ENCODE assay signal across 20 cellular contexts in genomic region chr14:65331652-65332051, GRCh38.
DNase-seq lines count a peak whose midpoint lies in the region; ATAC-seq and TF ChIP-seq lines count a peak whose summit lies in the region.
"Had no signal": no experiment of that assay in that cellular context is flagged by ENCODE, and none has a peak within 500 bp of the region (broad histone marks: within the 10 kb centered on the region; RNA-seq: fewer than 3 reads in every experiment).

No MANE protein-coding gene starts in this region.

- H3K36me3 Mint-ChIP-seq in activated naive CD8-positive, alpha-beta T cell treated with anti-CD3 and anti-CD28 coated beads, Interleukin-2, amount 10 ng/mL, durations not matched to agents 7 days and 5 days, result peaks cover 15% of the 10 kb centered on the region
- peaks cover 12% of the 10 kb centered on the region for H3K36me3 Mint-ChIP-seq in activated naive CD8-positive, alpha-beta T cell treated with anti-CD3 and anti-CD28 coated beads for 36 hours
- H3K36me3 Mint-ChIP-seq in activated B cell treated with CpG ODN at 0.5 μM for 24 hours (ENCODE audit: low read depth), result no peaks in the 10 kb centered on the region
- no peaks in the 10 kb centered on the region for H3K36me3 Mint-ChIP-seq in type B pancreatic cell
- no peaks in the 10 kb centered on the region for H3K36me3 Mint-ChIP-seq in activated CD4-positive, alpha-beta memory T cell treated with anti-CD3 and anti-CD28 coated beads for 36 hours
- H3K36me3 Mint-ChIP-seq in stimulated activated naive B cell treated with anti-CD40 and anti-IgM and Interleukin-4, amounts not matched to agents 10 μg/mL and 1 μg/mL and 100 μg/mL, for 72 hours, result no peaks in the 10 kb centered on the region
- H3K36me3 Mint-ChIP-seq: CD8-positive, alpha-beta T cell had no signal

- TF ChIP-seq CTCF in IMR-90 (conservative IDR thresholded peaks at IDR 0.05; ENCODE audit: low read depth, low read length) (no peak), activated B cell treated with CpG ODN at 0.5 μM for 24 hours (IDR thresholded peaks at IDR 0.05) (no peak), type B pancreatic cell (conservative IDR thresholded peaks at IDR 0.05) (no peak)

- WGBS in IMR-90 (ENCODE audit: extremely low coverage in 2 of 2, insufficient read length in 1 of 2), 2 experiments, result no CpG with 5 or more reads among the region's 3 CpGs

- H2AFZ ChIP-seq in IMR-90 (replicated peaks; ENCODE audit: low read length, poor library complexity), result no peak overlapping the region

- no peak overlapping the region for H3K14ac ChIP-seq in IMR-90 (replicated peaks; ENCODE audit: low read depth, low read length)

- H2BK5ac ChIP-seq in IMR-90 (ENCODE audit: low read depth, low read length, poor library complexity, severe bottlenecking), result no peak overlapping the region

- no peak overlapping the region for H3K23ac ChIP-seq in IMR-90 (ENCODE audit: low read depth, low read length)

- H2BK120ac ChIP-seq in IMR-90 (ENCODE audit: low read depth, low read length), result peak overlapping the region; percentile 25; the same call in 1 of the 2 replicates

- dilution Hi-C loops in IMR-90 (cut with HindIII; ENCODE audit: low sequenced_read_pairs, unreplicated experiment), result no loop called here

- no peak for TF ChIP-seq RAD21 in IMR-90 (IDR thresholded peaks at IDR 0.05; ENCODE audit: low read length)

- H3K9ac ChIP-seq in IMR-90 (ENCODE audit: low read depth, low read length), result no peak overlapping the region

- in situ Hi-C loops in IMR-90 (cut with MboI; ENCODE audit: low sequenced_read_pairs), result no loop called here

- CTCF ChIA-PET in IMR-90 (lab: Yijun Ruan, JAX) (no interaction called here), activated B cell treated with CpG ODN at 0.5 μM for 24 hours (lab: Charles Lee) (interaction anchor here (1.3 to 1.4 kb wide), 2 partner anchors 82 to 162 kb away, joined by 3 read pairs; no protein-coding TSS in a partner anchor)
- CTCF ChIA-PET in activated CD4-positive, alpha-beta memory T cell treated with anti-CD3 and anti-CD28 coated beads for 36 hours (lab: Charles Lee), result no interaction called here

- H3K9me1 ChIP-seq in IMR-90 (ENCODE audit: insufficient read depth, low read length), result peaks cover 25% of the 10 kb centered on the region

- no peaks in the 10 kb centered on the region for H3K27me3 Mint-ChIP-seq in activated naive CD8-positive, alpha-beta T cell treated with anti-CD3 and anti-CD28 coated beads, Interleukin-2, amount 10 ng/mL, durations not matched to agents 7 days and 5 days
- H3K27me3 Mint-ChIP-seq in activated naive CD8-positive, alpha-beta T cell treated with anti-CD3 and anti-CD28 coated beads for 36 hours, result no peaks in the 10 kb centered on the region
- no peaks in the 10 kb centered on the region for H3K27me3 Mint-ChIP-seq in activated B cell treated with CpG ODN at 0.5 μM for 24 hours
- no peaks in the 10 kb centered on the region for H3K27me3 Mint-ChIP-seq in type B pancreatic cell
- H3K27me3 Mint-ChIP-seq in activated CD4-positive, alpha-beta memory T cell treated with anti-CD3 and anti-CD28 coated beads for 36 hours, result no peaks in the 10 kb centered on the region
- H3K27me3 Mint-ChIP-seq in stimulated activated naive B cell treated with anti-CD40 and anti-IgM and Interleukin-4, amounts not matched to agents 10 μg/mL and 1 μg/mL and 100 μg/mL, for 72 hours, result no peaks in the 10 kb centered on the region

- no peak overlapping the region for H2AK9ac ChIP-seq in IMR-90 (replicated peaks; ENCODE audit: low read depth, low read length, poor library complexity)

- H3K79me1 ChIP-seq in IMR-90 (ENCODE audit: low read depth in 1 of 2, low read length in 2 of 2), result no peaks in the 10 kb centered on the region

- no peak overlapping the region for H4K91ac ChIP-seq in IMR-90 (ENCODE audit: insufficient read depth, low read depth, low read length)

- no peak for DNase-seq in activated naive CD8-positive, alpha-beta T cell treated with anti-CD3 and anti-CD28 coated beads, Interleukin-2, amount 10 ng/mL, durations not matched to agents 7 days and 5 days
- DNase-seq in activated naive CD8-positive, alpha-beta T cell treated with anti-CD3 and anti-CD28 coated beads for 36 hours, result no peak
- no peak for DNase-seq in IMR-90
- DNase-seq in activated B cell treated with CpG ODN at 0.5 μM for 24 hours, result no peak
- DNase-seq in type B pancreatic cell (ENCODE audit: extremely low spot score, unreplicated experiment), result no peak
- DNase-seq in NCI-H774 (lab: John Stamatoyannopoulos, UW), result no peak
- DNase-seq in activated CD4-positive, alpha-beta memory T cell treated with anti-CD3 and anti-CD28 coated beads for 36 hours, result no peak
- no peak for DNase-seq in stimulated activated naive B cell treated with anti-CD40 and anti-IgM and Interleukin-4, amounts not matched to agents 10 μg/mL and 1 μg/mL and 100 μg/mL, for 72 hours
- DNase-seq: CD8-positive, alpha-beta T cell; DMS 273 treated with DMSO at 0.1 percent for 48 hours; DMS79 treated with DMSO at 0.1 percent for 48 hours; KBM-7; MG63; NCI-H2029; NCI-H526 treated with DMSO at 0.1 percent for 48 hours; Peyer's patch; SHP77 treated with DMSO at 0.1 percent for 48 hours had no signal

- no peak for ATAC-seq in activated naive CD8-positive, alpha-beta T cell treated with anti-CD3 and anti-CD28 coated beads, Interleukin-2, amount 10 ng/mL, durations not matched to agents 7 days and 5 days (ENCODE audit: low read depth)
- ATAC-seq in IMR-90 (ENCODE audit: low read depth) (no peak), activated B cell treated with CpG ODN at 0.5 μM for 24 hours (ENCODE audit: low read depth) (no peak)
- ATAC-seq in stimulated activated naive B cell treated with anti-CD40 and anti-IgM and Interleukin-4, amounts not matched to agents 10 μg/mL and 1 μg/mL and 100 μg/mL, for 72 hours (replicated peaks), result no peak
- ATAC-seq: CD8-positive, alpha-beta T cell; HCT116 had no signal

- no peak overlapping the region for H2AK5ac ChIP-seq in IMR-90 (ENCODE audit: low read depth, low read length)

- no TSS peak for BruUV-seq in IMR-90 (replicated peaks; lab: Mats Ljungman, UMichigan)

- no peak overlapping the region for H3K18ac ChIP-seq in IMR-90 (ENCODE audit: low read depth, low read length)

- no peak overlapping the region for H3K27ac ChIP-seq in IMR-90 (ENCODE audit: insufficient read depth, low read length)
- H3K27ac ChIP-seq: C4-2B, HL-60, Peyer's patch had no signal

- no peaks in the 10 kb centered on the region for H3K9me3 ChIP-seq in IMR-90 (ENCODE audit: control insufficient read depth, insufficient read depth, low read length)
- H3K9me3 ChIP-seq: MG63, Peyer's patch had no signal

- peak overlapping the region; percentile 28 for H3K27ac Mint-ChIP-seq in activated naive CD8-positive, alpha-beta T cell treated with anti-CD3 and anti-CD28 coated beads, Interleukin-2, amount 10 ng/mL, durations not matched to agents 7 days and 5 days
- H3K27ac Mint-ChIP-seq in activated naive CD8-positive, alpha-beta T cell treated with anti-CD3 and anti-CD28 coated beads for 36 hours, result no peak overlapping the region
- H3K27ac Mint-ChIP-seq in activated B cell treated with CpG ODN at 0.5 μM for 24 hours, result peak overlapping the region; percentile 71
- H3K27ac Mint-ChIP-seq in type B pancreatic cell, result peak overlapping the region; percentile 40
- H3K27ac Mint-ChIP-seq in activated CD4-positive, alpha-beta memory T cell treated with anti-CD3 and anti-CD28 coated beads for 36 hours, result no peak overlapping the region
- no peak overlapping the region for H3K27ac Mint-ChIP-seq in stimulated activated naive B cell treated with anti-CD40 and anti-IgM and Interleukin-4, amounts not matched to agents 10 μg/mL and 1 μg/mL and 100 μg/mL, for 72 hours
- H3K27ac Mint-ChIP-seq: CD8-positive, alpha-beta T cell had no signal

- no peak overlapping the region for H4K8ac ChIP-seq in IMR-90 (ENCODE audit: low read depth in 2 of 2, low read length in 2 of 2)

- H3K4me2 ChIP-seq in IMR-90 (ENCODE audit: low read depth, low read length), result no peak overlapping the region

- no peaks in the 10 kb centered on the region for H4K20me1 ChIP-seq in IMR-90 (ENCODE audit: insufficient read depth, low read length)

- H3K56ac ChIP-seq in IMR-90 (ENCODE audit: extremely low read depth, insufficient read depth, low read length), result no peak overlapping the region

- no peak overlapping the region for H3K4me3 Mint-ChIP-seq in activated naive CD8-positive, alpha-beta T cell treated with anti-CD3 and anti-CD28 coated beads, Interleukin-2, amount 10 ng/mL, durations not matched to agents 7 days and 5 days
- H3K4me3 Mint-ChIP-seq in activated naive CD8-positive, alpha-beta T cell treated with anti-CD3 and anti-CD28 coated beads for 36 hours, result no peak overlapping the region
- H3K4me3 Mint-ChIP-seq in activated B cell treated with CpG ODN at 0.5 μM for 24 hours (no peak overlapping the region), type B pancreatic cell (no peak overlapping the region)
- no peak overlapping the region for H3K4me3 Mint-ChIP-seq in activated CD4-positive, alpha-beta memory T cell treated with anti-CD3 and anti-CD28 coated beads for 36 hours
- no peak overlapping the region for H3K4me3 Mint-ChIP-seq in stimulated activated naive B cell treated with anti-CD40 and anti-IgM and Interleukin-4, amounts not matched to agents 10 μg/mL and 1 μg/mL and 100 μg/mL, for 72 hours
- H3K4me3 Mint-ChIP-seq: CD8-positive, alpha-beta T cell had no signal

- peaks cover 48% of the 10 kb centered on the region for H3K4me1 Mint-ChIP-seq in activated naive CD8-positive, alpha-beta T cell treated with anti-CD3 and anti-CD28 coated beads, Interleukin-2, amount 10 ng/mL, durations not matched to agents 7 days and 5 days
- peaks cover 44% of the 10 kb centered on the region for H3K4me1 Mint-ChIP-seq in activated naive CD8-positive, alpha-beta T cell treated with anti-CD3 and anti-CD28 coated beads for 36 hours
- H3K4me1 Mint-ChIP-seq in activated B cell treated with CpG ODN at 0.5 μM for 24 hours (peaks cover 72% of the 10 kb centered on the region), type B pancreatic cell (ENCODE audit: unreplicated experiment) (peaks cover 37% of the 10 kb centered on the region)
- peaks cover 26% of the 10 kb centered on the region for H3K4me1 Mint-ChIP-seq in activated CD4-positive, alpha-beta memory T cell treated with anti-CD3 and anti-CD28 coated beads for 36 hours (ENCODE audit: low read depth)
- peaks cover 37 to 51% of the 10 kb centered on the region in 2 donors for H3K4me1 Mint-ChIP-seq in stimulated activated naive B cell treated with anti-CD40 and anti-IgM and Interleukin-4, amounts not matched to agents 10 μg/mL and 1 μg/mL and 100 μg/mL, for 72 hours

- no peaks in the 10 kb centered on the region for H3K27me3 ChIP-seq in IMR-90 (ENCODE audit: control insufficient read depth, insufficient read depth, low read length)
- H3K27me3 ChIP-seq: MG63, Peyer's patch had no signal

- peaks cover 22% of the 10 kb centered on the region for H3K4me1 ChIP-seq in IMR-90 (ENCODE audit: control insufficient read depth, insufficient read depth, low read length)

- no peaks in the 10 kb centered on the region for H3K36me3 ChIP-seq in IMR-90 (ENCODE audit: control insufficient read depth, insufficient read depth, low read length)
- H3K36me3 ChIP-seq: MG63, Peyer's patch had no signal

- no peak overlapping the region for H4K5ac ChIP-seq in IMR-90 (ENCODE audit: low read depth, low read length)

- H2BK15ac ChIP-seq in IMR-90 (ENCODE audit: low read depth, low read length), result no peak overlapping the region

- no peak for TF ChIP-seq POLR2A in IMR-90 (IDR thresholded peaks at IDR 0.05; ENCODE audit: low read depth, low read length)

- peaks cover 3% of the 10 kb centered on the region for H3K9me3 Mint-ChIP-seq in activated naive CD8-positive, alpha-beta T cell treated with anti-CD3 and anti-CD28 coated beads, Interleukin-2, amount 10 ng/mL, durations not matched to agents 7 days and 5 days
- H3K9me3 Mint-ChIP-seq in activated naive CD8-positive, alpha-beta T cell treated with anti-CD3 and anti-CD28 coated beads for 36 hours, result peaks cover 1% of the 10 kb centered on the region
- H3K9me3 Mint-ChIP-seq in activated B cell treated with CpG ODN at 0.5 μM for 24 hours, result no peaks in the 10 kb centered on the region
- peaks cover 8% of the 10 kb centered on the region for H3K9me3 Mint-ChIP-seq in type B pancreatic cell
- no peaks in the 10 kb centered on the region for H3K9me3 Mint-ChIP-seq in activated CD4-positive, alpha-beta memory T cell treated with anti-CD3 and anti-CD28 coated beads for 36 hours
- H3K9me3 Mint-ChIP-seq in stimulated activated naive B cell treated with anti-CD40 and anti-IgM and Interleukin-4, amounts not matched to agents 10 μg/mL and 1 μg/mL and 100 μg/mL, for 72 hours, result no peaks in the 10 kb centered on the region
- H3K9me3 Mint-ChIP-seq: CD8-positive, alpha-beta T cell had no signal

- H3K4ac ChIP-seq in IMR-90 (ENCODE audit: low read depth, low read length), result no peak overlapping the region

- H2BK20ac ChIP-seq in IMR-90 (ENCODE audit: low read depth, low read length), result peak overlapping the region; percentile 3; the same call in 1 of the 2 replicates

- intact Hi-C loops in IMR-90 (cut with micrococcal nuclease) (loop anchor here (5.0 kb wide), 2 partner anchors 81 to 119 kb away; partner anchors contain the start of gene FUT8), activated B cell treated with CpG ODN at 0.5 μM for 24 hours (cut with micrococcal nuclease) (loop anchor here (5.0 kb wide), 1 partner anchor 41 kb away; no protein-coding TSS in a partner anchor)
- intact Hi-C loops in activated CD4-positive, alpha-beta memory T cell treated with anti-CD3 and anti-CD28 coated beads for 36 hours (cut with micrococcal nuclease), result no loop called here

- H3K4me3 ChIP-seq in IMR-90 (ENCODE audit: insufficient read depth, low read depth, low read length), result no peak overlapping the region
- H3K4me3 ChIP-seq: MG63, Peyer's patch had no signal

- POLR2A ChIA-PET in activated naive CD8-positive, alpha-beta T cell treated with anti-CD3 and anti-CD28 coated beads, Interleukin-2, amount 10 ng/mL, durations not matched to agents 7 days and 5 days (lab: Charles Lee), result no interaction called here
- POLR2A ChIA-PET in IMR-90 (lab: Charles Lee; ENCODE audit: unreplicated experiment), result no interaction called here
- POLR2A ChIA-PET in activated B cell treated with CpG ODN at 0.5 μM for 24 hours (lab: Charles Lee), result interaction anchor here (1.3 to 2.8 kb wide), 4 partner anchors 10 to 101 kb away, joined by 4 to 17 read pairs (median 8); no protein-coding TSS in a partner anchor
- POLR2A ChIA-PET in activated CD4-positive, alpha-beta memory T cell treated with anti-CD3 and anti-CD28 coated beads for 36 hours (lab: Charles Lee), result no interaction called here

Comparison
In these comparisons a context has a peak if more than half of its experiments do, and no peak if none do; other contexts are left out.
1. H3K27ac Mint-ChIP-seq: peak in activated naive CD8-positive, alpha-beta T cell treated with anti-CD3 and anti-CD28 coated beads, Interleukin-2, amount 10 ng/mL, durations not matched to agents 7 days and 5 days (single experiment), activated B cell treated with CpG ODN at 0.5 μM for 24 hours (single experiment) and type B pancreatic cell (single experiment); none in activated naive CD8-positive, alpha-beta T cell treated with anti-CD3 and anti-CD28 coated beads for 36 hours (single experiment), activated CD4-positive, alpha-beta memory T cell treated with anti-CD3 and anti-CD28 coated beads for 36 hours (single experiment) and stimulated activated naive B cell treated with anti-CD40 and anti-IgM and Interleukin-4, amounts not matched to agents 10 μg/mL and 1 μg/mL and 100 μg/mL, for 72 hours (single experiment).